1 cellular context compared by ENCODE assay signal in the genomic region with DNA sequence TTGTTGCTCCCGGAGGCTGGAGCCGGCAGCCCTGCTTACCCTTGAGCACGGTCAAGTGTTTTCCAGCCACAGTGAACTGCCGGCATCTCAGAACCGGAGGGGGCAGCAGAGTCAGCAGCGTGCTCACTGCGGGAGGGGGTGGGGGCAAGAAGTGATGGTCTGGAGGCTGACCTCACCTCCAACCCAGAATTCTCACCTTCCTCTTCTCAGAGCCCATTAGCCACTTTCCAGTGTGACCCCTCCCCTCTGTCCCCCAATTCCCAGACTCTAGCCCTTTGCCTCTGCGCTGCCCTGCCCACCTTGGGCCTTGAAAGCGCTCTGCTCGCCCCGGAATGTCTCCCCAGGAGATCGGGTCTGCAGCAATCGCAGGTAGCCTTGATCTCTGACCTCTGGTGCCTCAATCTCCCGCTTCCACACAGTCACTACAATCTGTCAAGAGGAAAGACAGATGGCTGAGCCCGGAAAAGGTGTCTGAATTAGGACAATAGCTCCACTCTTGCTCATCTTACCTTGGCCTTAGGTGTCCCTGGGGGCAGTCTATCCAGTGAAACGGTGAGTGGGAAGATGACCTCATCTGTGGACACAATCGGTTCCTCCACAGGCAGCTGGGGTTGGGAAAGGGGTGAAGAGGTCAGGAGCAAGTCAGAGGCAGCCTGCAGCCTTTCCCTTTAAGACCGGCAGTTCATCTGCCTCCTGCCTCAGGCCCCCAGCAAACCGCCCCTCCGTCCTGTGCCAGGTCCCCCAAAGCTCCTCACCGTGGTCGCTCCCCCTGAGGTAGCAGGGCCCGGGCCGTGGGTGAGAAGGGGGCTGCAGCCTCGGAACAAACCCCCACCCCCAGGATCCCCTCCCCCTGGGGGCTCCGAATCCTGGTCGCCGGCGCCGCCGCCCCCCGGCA.
TF ChIP-seq lines count a peak whose summit lies in the region.

No MANE protein-coding gene starts in this region.

TF ChIP-seq in HepG2, 621 proteins besides CTCF, POLR2A, EP300 and RAD21 (continued from another document and continues in another):
- TF ChIP-seq, protein P1, sequence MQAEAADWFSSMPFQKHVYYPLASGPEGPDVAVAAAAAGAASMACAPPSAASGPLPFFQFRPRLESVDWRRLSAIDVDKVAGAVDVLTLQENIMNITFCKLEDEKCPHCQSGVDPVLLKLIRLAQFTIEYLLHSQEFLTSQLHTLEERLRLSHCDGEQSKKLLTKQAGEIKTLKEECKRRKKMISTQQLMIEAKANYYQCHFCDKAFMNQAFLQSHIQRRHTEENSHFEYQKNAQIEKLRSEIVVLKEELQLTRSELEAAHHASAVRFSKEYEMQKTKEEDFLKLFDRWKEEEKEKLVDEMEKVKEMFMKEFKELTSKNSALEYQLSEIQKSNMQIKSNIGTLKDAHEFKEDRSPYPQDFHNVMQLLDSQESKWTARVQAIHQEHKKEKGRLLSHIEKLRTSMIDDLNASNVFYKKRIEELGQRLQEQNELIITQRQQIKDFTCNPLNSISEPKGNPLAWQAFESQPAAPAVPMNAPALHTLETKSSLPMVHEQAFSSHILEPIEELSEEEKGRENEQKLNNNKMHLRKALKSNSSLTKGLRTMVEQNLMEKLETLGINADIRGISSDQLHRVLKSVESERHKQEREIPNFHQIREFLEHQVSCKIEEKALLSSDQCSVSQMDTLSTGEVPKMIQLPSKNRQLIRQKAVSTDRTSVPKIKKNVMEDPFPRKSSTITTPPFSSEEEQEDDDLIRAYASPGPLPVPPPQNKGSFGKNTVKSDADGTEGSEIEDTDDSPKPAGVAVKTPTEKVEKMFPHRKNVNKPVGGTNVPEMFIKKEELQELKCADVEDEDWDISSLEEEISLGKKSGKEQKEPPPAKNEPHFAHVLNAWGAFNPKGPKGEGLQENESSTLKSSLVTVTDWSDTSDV (CRISPR knock-in tag; IDR thresholded peaks at IDR 0.05), result no peak
- TF ChIP-seq SIN3A (IDR thresholded peaks at IDR 0.05; ENCODE audit: borderline replicate concordance, low read depth, low read length), result peak; percentile 31; the same call in 1 of the 2 replicates
- TF ChIP-seq ZFAT (CRISPR knock-in tag; conservative IDR thresholded peaks at IDR 0.05), result no peak
- 0 out of 2 replicates have a peak, but pooled peaks have one; percentile 29 for TF ChIP-seq ZNF225 (CRISPR knock-in tag; IDR thresholded peaks at IDR 0.05)
- TF ChIP-seq MIER2 (CRISPR knock-in tag; IDR thresholded peaks at IDR 0.05), result no peak
- peak; percentile 56; the same call in 1 of the 2 replicates for TF ChIP-seq ZNF335 (CRISPR knock-in tag; IDR thresholded peaks at IDR 0.05)
- TF ChIP-seq ZFP91 (CRISPR knock-in tag; IDR thresholded peaks at IDR 0.05; ENCODE audit: borderline replicate concordance), result peak; percentile 56
- no peak for TF ChIP-seq SRSF9 (IDR thresholded peaks at IDR 0.05; ENCODE audit: borderline replicate concordance, insufficient read depth, low read depth, low read length, poor library complexity, severe bottlenecking)
- TF ChIP-seq SKIL (CRISPR knock-in tag; IDR thresholded peaks at IDR 0.05; ENCODE audit: borderline replicate concordance), result peak; percentile 26; the same call in 1 of the 2 replicates
- no peak for TF ChIP-seq CAMTA2 (CRISPR knock-in tag; IDR thresholded peaks at IDR 0.05; ENCODE audit: borderline replicate concordance)
- TF ChIP-seq RAD51 (IDR thresholded peaks at IDR 0.05; ENCODE audit: borderline replicate concordance), result no peak
- TF ChIP-seq, protein P2, sequence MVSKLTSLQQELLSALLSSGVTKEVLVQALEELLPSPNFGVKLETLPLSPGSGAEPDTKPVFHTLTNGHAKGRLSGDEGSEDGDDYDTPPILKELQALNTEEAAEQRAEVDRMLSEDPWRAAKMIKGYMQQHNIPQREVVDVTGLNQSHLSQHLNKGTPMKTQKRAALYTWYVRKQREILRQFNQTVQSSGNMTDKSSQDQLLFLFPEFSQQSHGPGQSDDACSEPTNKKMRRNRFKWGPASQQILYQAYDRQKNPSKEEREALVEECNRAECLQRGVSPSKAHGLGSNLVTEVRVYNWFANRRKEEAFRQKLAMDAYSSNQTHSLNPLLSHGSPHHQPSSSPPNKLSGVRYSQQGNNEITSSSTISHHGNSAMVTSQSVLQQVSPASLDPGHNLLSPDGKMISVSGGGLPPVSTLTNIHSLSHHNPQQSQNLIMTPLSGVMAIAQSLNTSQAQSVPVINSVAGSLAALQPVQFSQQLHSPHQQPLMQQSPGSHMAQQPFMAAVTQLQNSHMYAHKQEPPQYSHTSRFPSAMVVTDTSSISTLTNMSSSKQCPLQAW (CRISPR knock-in tag; IDR thresholded peaks at IDR 0.05), result peak; percentile 34; the same call in 1 of the 2 replicates
- TF ChIP-seq IRX3 (CRISPR knock-in tag; IDR thresholded peaks at IDR 0.05; ENCODE audit: borderline replicate concordance, low read depth), result no peak
- TF ChIP-seq, protein P3, sequence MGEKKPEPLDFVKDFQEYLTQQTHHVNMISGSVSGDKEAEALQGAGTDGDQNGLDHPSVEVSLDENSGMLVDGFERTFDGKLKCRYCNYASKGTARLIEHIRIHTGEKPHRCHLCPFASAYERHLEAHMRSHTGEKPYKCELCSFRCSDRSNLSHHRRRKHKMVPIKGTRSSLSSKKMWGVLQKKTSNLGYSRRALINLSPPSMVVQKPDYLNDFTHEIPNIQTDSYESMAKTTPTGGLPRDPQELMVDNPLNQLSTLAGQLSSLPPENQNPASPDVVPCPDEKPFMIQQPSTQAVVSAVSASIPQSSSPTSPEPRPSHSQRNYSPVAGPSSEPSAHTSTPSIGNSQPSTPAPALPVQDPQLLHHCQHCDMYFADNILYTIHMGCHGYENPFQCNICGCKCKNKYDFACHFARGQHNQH (CRISPR knock-in tag; IDR thresholded peaks at IDR 0.05), result no peak
- no peak for TF ChIP-seq SMAD3 (CRISPR knock-in tag; IDR thresholded peaks at IDR 0.05)
- TF ChIP-seq GATAD2A (CRISPR knock-in tag; IDR thresholded peaks at IDR 0.05), result peak; percentile 36
- peak; percentile 66 for TF ChIP-seq SAP130 (CRISPR knock-in tag; IDR thresholded peaks at IDR 0.05; ENCODE audit: low read depth)
- no peak for TF ChIP-seq ZNF790 (CRISPR knock-in tag; IDR thresholded peaks at IDR 0.05; ENCODE audit: borderline replicate concordance)
- no peak for TF ChIP-seq PHF8 (CRISPR knock-in tag; IDR thresholded peaks at IDR 0.05)
- TF ChIP-seq, protein P4, sequence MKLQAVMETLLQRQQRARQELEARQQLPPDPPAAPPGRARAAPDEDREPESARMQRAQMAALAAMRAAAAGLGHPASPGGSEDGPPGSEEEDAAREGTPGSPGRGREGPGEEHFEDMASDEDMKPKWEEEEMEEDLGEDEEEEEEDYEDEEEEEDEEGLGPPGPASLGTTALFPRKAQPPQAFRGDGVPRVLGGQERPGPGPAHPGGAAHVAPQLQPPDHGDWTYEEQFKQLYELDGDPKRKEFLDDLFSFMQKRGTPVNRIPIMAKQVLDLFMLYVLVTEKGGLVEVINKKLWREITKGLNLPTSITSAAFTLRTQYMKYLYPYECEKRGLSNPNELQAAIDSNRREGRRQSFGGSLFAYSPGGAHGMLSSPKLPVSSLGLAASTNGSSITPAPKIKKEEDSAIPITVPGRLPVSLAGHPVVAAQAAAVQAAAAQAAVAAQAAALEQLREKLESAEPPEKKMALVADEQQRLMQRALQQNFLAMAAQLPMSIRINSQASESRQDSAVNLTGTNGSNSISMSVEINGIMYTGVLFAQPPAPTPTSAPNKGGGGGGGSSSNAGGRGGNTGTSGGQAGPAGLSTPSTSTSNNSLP (IDR thresholded peaks at IDR 0.05; ENCODE audit: low read depth, low read length), result no peak
- peak; percentile 89 for TF ChIP-seq ATF7 (IDR thresholded peaks at IDR 0.05)
- peak; percentile 95 for TF ChIP-seq ATF7 (CRISPR knock-in tag; IDR thresholded peaks at IDR 0.05)
- TF ChIP-seq RXRA (CRISPR knock-in tag; IDR thresholded peaks at IDR 0.05), result peak; percentile 94
- 0 out of 2 replicates have a peak, but pooled peaks have one; percentile 13 for TF ChIP-seq TFDP2 (CRISPR knock-in tag; IDR thresholded peaks at IDR 0.05)
- TF ChIP-seq ZNF619 (CRISPR knock-in tag; IDR thresholded peaks at IDR 0.05), result no peak
- TF ChIP-seq ZNF224 (CRISPR knock-in tag; IDR thresholded peaks at IDR 0.05), result no peak
- TF ChIP-seq ZNF720 (CRISPR knock-in tag; IDR thresholded peaks at IDR 0.05), result no peak
- no peak for TF ChIP-seq JARID2 (CRISPR knock-in tag; IDR thresholded peaks at IDR 0.05; ENCODE audit: insufficient replicate concordance)
- no peak for TF ChIP-seq ZNF816 (CRISPR knock-in tag; IDR thresholded peaks at IDR 0.05; ENCODE audit: borderline replicate concordance)
- peak; percentile 76; the same call in 1 of the 2 replicates for TF ChIP-seq TBX3 (IDR thresholded peaks at IDR 0.05; ENCODE audit: borderline replicate concordance)
- TF ChIP-seq FOXP1 (IDR thresholded peaks at IDR 0.05), result no peak
- peak; percentile 37; the same call in 1 of the 2 replicates for TF ChIP-seq FOXP1 (CRISPR knock-in tag; IDR thresholded peaks at IDR 0.05)
- TF ChIP-seq ZNF766 (CRISPR knock-in tag; IDR thresholded peaks at IDR 0.05; ENCODE audit: borderline replicate concordance), result no peak
- TF ChIP-seq TBL1XR1 (IDR thresholded peaks at IDR 0.05; ENCODE audit: borderline replicate concordance, low read length, partially characterized antibody), result no peak
- no peak for TF ChIP-seq HIC2 (CRISPR knock-in tag; IDR thresholded peaks at IDR 0.05; ENCODE audit: low read depth)
- TF ChIP-seq ZNF207 (IDR thresholded peaks at IDR 0.05; ENCODE audit: borderline replicate concordance), result no peak
- no peak for TF ChIP-seq PHF5A (CRISPR knock-in tag; IDR thresholded peaks at IDR 0.05; ENCODE audit: low read depth, unreplicated experiment)
- TF ChIP-seq ZBTB25 (CRISPR knock-in tag; IDR thresholded peaks at IDR 0.05), result peak; percentile 94; the same call in 1 of the 2 replicates
- no peak for TF ChIP-seq RNF2 (conservative IDR thresholded peaks at IDR 0.05; ENCODE audit: low read depth)
- no peak for TF ChIP-seq SRF (IDR thresholded peaks at IDR 0.05; ENCODE audit: low read depth, low read length)
- no peak for TF ChIP-seq NFIB (CRISPR knock-in tag; IDR thresholded peaks at IDR 0.05; ENCODE audit: borderline replicate concordance)
- TF ChIP-seq SMAD9 (CRISPR knock-in tag; IDR thresholded peaks at IDR 0.05), result no peak
- TF ChIP-seq ELF1 (CRISPR knock-in tag; IDR thresholded peaks at IDR 0.05), result no peak
- no peak for TF ChIP-seq ZNF446 (CRISPR knock-in tag; IDR thresholded peaks at IDR 0.05)
- TF ChIP-seq ETV5 (CRISPR knock-in tag; IDR thresholded peaks at IDR 0.05; ENCODE audit: borderline replicate concordance), result peak; percentile 50
- TF ChIP-seq SOX6 (IDR thresholded peaks at IDR 0.05), result no peak
- 0 out of 2 replicates have a peak, but pooled peaks have one; percentile 20 for TF ChIP-seq SOX6 (CRISPR knock-in tag; IDR thresholded peaks at IDR 0.05)
